ENCODE assay signal across 1 cellular context in genomic region chr19:18086590-18087138, GRCh38.
TF ChIP-seq lines count a peak whose summit lies in the region.

Gene IL12RB1 (minus strand): TSS chr19:18086934. CDS start chr19:18086823, 111 bp downstream.

TF ChIP-seq in K562, 482 proteins besides CTCF, POLR2A, EP300 and RAD21 (continued from another document and continues in another):
- no peak for TF ChIP-seq CHD7 (IDR thresholded peaks at IDR 0.05; ENCODE audit: low read depth, low read length)
- TF ChIP-seq MAFF (IDR thresholded peaks at IDR 0.05; ENCODE audit: low read length), result no peak
- TF ChIP-seq ZNF124 (CRISPR knock-in tag; IDR thresholded peaks at IDR 0.05), result no peak
- no peak for TF ChIP-seq ZNF175 (CRISPR knock-in tag; IDR thresholded peaks at IDR 0.05; ENCODE audit: low read depth)
- TF ChIP-seq, protein P1, sequence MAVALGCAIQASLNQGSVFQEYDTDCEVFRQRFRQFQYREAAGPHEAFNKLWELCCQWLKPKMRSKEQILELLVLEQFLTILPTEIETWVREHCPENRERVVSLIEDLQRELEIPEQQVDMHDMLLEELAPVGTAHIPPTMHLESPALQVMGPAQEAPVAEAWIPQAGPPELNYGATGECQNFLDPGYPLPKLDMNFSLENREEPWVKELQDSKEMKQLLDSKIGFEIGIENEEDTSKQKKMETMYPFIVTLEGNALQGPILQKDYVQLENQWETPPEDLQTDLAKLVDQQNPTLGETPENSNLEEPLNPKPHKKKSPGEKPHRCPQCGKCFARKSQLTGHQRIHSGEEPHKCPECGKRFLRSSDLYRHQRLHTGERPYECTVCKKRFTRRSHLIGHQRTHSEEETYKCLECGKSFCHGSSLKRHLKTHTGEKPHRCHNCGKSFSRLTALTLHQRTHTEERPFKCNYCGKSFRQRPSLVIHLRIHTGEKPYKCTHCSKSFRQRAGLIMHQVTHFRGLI (CRISPR knock-in tag; IDR thresholded peaks at IDR 0.05), result no peak
- no peak for TF ChIP-seq ZNF668 (CRISPR knock-in tag; IDR thresholded peaks at IDR 0.05)
- TF ChIP-seq, protein P2, sequence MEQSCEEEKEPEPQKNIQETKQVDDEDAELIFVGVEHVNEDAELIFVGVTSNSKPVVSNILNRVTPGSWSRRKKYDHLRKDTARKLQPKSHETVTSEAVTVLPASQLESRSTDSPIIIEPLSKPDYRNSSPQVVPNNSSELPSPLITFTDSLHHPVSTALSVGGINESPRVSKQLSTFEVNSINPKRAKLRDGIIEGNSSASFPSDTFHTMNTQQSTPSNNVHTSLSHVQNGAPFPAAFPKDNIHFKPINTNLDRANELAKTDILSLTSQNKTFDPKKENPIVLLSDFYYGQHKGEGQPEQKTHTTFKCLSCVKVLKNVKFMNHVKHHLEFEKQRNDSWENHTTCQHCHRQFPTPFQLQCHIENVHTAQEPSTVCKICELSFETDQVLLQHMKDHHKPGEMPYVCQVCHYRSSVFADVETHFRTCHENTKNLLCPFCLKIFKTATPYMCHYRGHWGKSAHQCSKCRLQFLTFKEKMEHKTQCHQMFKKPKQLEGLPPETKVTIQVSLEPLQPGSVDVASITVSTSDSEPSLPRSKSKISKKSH (CRISPR knock-in tag; IDR thresholded peaks at IDR 0.05), result no peak
- TF ChIP-seq POLR2G (IDR thresholded peaks at IDR 0.05; ENCODE audit: low read depth, low read length), result no peak
- TF ChIP-seq, protein P3, sequence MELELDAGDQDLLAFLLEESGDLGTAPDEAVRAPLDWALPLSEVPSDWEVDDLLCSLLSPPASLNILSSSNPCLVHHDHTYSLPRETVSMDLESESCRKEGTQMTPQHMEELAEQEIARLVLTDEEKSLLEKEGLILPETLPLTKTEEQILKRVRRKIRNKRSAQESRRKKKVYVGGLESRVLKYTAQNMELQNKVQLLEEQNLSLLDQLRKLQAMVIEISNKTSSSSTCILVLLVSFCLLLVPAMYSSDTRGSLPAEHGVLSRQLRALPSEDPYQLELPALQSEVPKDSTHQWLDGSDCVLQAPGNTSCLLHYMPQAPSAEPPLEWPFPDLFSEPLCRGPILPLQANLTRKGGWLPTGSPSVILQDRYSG (tag; conservative IDR thresholded peaks at IDR 0.05; ENCODE audit: low read depth), result 0 out of 2 replicates have a peak, but pooled peaks have one; percentile 32
- peak; percentile 95 for TF ChIP-seq BCOR (IDR thresholded peaks at IDR 0.05)
- no peak; the same call in 1 of the 2 replicates for TF ChIP-seq CBX1 (IDR thresholded peaks at IDR 0.05; ENCODE audit: low read depth)
- TF ChIP-seq MLLT1 (IDR thresholded peaks at IDR 0.05), result no peak
- TF ChIP-seq ZNF24 (IDR thresholded peaks at IDR 0.05), result no peak
- TF ChIP-seq SMARCA5 (IDR thresholded peaks at IDR 0.05), result peak; percentile 30; the same call in 1 of the 2 replicates
- no peak for TF ChIP-seq E2F3 (CRISPR knock-in tag; IDR thresholded peaks at IDR 0.05)
- no peak for TF ChIP-seq STAT5B (CRISPR knock-in tag; IDR thresholded peaks at IDR 0.05)
- TF ChIP-seq, protein P4, sequence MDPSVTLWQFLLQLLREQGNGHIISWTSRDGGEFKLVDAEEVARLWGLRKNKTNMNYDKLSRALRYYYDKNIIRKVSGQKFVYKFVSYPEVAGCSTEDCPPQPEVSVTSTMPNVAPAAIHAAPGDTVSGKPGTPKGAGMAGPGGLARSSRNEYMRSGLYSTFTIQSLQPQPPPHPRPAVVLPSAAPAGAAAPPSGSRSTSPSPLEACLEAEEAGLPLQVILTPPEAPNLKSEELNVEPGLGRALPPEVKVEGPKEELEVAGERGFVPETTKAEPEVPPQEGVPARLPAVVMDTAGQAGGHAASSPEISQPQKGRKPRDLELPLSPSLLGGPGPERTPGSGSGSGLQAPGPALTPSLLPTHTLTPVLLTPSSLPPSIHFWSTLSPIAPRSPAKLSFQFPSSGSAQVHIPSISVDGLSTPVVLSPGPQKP (CRISPR knock-in tag; IDR thresholded peaks at IDR 0.05), result no peak
- TF ChIP-seq ZNF436 (CRISPR knock-in tag; IDR thresholded peaks at IDR 0.05), result no peak
- TF ChIP-seq, protein P5, sequence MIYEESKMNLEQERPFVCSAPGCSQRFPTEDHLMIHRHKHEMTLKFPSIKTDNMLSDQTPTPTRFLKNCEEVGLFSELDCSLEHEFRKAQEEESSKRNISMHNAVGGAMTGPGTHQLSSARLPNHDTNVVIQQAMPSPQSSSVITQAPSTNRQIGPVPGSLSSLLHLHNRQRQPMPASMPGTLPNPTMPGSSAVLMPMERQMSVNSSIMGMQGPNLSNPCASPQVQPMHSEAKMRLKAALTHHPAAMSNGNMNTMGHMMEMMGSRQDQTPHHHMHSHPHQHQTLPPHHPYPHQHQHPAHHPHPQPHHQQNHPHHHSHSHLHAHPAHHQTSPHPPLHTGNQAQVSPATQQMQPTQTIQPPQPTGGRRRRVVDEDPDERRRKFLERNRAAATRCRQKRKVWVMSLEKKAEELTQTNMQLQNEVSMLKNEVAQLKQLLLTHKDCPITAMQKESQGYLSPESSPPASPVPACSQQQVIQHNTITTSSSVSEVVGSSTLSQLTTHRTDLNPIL (CRISPR knock-in tag; IDR thresholded peaks at IDR 0.05), result no peak
- TF ChIP-seq RAD51 (IDR thresholded peaks at IDR 0.05; ENCODE audit: borderline replicate concordance, low read depth), result no peak
- no peak for TF ChIP-seq ZNF280A (IDR thresholded peaks at IDR 0.05; ENCODE audit: low read depth, partially characterized antibody)
- TF ChIP-seq, protein P6, sequence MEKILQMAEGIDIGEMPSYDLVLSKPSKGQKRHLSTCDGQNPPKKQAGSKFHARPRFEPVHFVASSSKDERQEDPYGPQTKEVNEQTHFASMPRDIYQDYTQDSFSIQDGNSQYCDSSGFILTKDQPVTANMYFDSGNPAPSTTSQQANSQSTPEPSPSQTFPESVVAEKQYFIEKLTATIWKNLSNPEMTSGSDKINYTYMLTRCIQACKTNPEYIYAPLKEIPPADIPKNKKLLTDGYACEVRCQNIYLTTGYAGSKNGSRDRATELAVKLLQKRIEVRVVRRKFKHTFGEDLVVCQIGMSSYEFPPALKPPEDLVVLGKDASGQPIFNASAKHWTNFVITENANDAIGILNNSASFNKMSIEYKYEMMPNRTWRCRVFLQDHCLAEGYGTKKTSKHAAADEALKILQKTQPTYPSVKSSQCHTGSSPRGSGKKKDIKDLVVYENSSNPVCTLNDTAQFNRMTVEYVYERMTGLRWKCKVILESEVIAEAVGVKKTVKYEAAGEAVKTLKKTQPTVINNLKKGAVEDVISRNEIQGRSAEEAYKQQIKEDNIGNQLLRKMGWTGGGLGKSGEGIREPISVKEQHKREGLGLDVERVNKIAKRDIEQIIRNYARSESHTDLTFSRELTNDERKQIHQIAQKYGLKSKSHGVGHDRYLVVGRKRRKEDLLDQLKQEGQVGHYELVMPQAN (IDR thresholded peaks at IDR 0.05; ENCODE audit: borderline replicate concordance), result 0 out of 2 replicates have a peak, but pooled peaks have one; percentile 34
- TF ChIP-seq NR1H2 (CRISPR knock-in tag; IDR thresholded peaks at IDR 0.05), result no peak
- no peak for TF ChIP-seq NR4A1 (CRISPR knock-in tag; IDR thresholded peaks at IDR 0.05)
- TF ChIP-seq NR4A1 (tag; IDR thresholded peaks at IDR 0.05), result no peak
- TF ChIP-seq ATF7 (IDR thresholded peaks at IDR 0.05), result no peak
- peak; percentile 49 to 71; a peak in 3 of 4 replicates for TF ChIP-seq KDM1A (IDR thresholded peaks at IDR 0.05)
- peak; percentile 55; the same call in 1 of the 2 replicates for TF ChIP-seq ADNP (tag; IDR thresholded peaks at IDR 0.05)
- TF ChIP-seq E2F4 (CRISPR knock-in tag; IDR thresholded peaks at IDR 0.05; ENCODE audit: low read depth), result no peak
- TF ChIP-seq XRCC4 (IDR thresholded peaks at IDR 0.05; ENCODE audit: extremely low read depth, insufficient read depth, insufficient read length), result no peak
